ENCODE assay signal across 21 cellular contexts in genomic region chr21:35371217-35371616, GRCh38.
"Had no signal": no experiment of that assay in that cellular context is flagged by ENCODE, and none has a peak within 500 bp of the region (broad histone marks: within the 10 kb centered on the region; RNA-seq: fewer than 3 reads in every experiment).

No MANE protein-coding gene starts in this region.

- H3K4me3 ChIP-seq: dorsolateral prefrontal cortex, left lung, mucosa of descending colon, neural progenitor cell, stomach, thyroid gland, vagina had no signal

- H3K79me2 ChIP-seq: parathyroid adenoma had no signal

- H2AFZ ChIP-seq: neural progenitor cell, parathyroid adenoma had no signal

- H3K36me3 Mint-ChIP-seq: mesothelial cell of epicardium; naive B cell; neural progenitor cell; stimulated activated effector memory CD8-positive, alpha-beta T cell treated with anti-CD3 and anti-CD28 coated beads, Interleukin-12 subunit alpha, Interleukin-12 subunit beta, amount 100 ng/mL, for 72 hours had no signal

- H3K27ac Mint-ChIP-seq: mesothelial cell of epicardium; nephron; neural progenitor cell; progenitor cell of endocrine pancreas; stimulated activated effector memory CD8-positive, alpha-beta T cell treated with anti-CD3 and anti-CD28 coated beads, Interleukin-12 subunit alpha, Interleukin-12 subunit beta, amount 100 ng/mL, for 72 hours had no signal

- H3K27me3 Mint-ChIP-seq: naive B cell, progenitor cell of endocrine pancreas had no signal

- DNase-seq: dorsolateral prefrontal cortex; effector CD4-positive, alpha-beta T cell; kidney; left lung; mesenchymal stem cell; mucosa of descending colon; naive B cell; stimulated activated CD4-positive, alpha-beta T cell treated with anti-CD3 and anti-CD28 coated beads, Interleukin-2, amount 100 ng/mL, for 24 hours; stimulated activated CD4-positive, alpha-beta T cell treated with anti-CD3 and anti-CD28 coated beads, Interleukin-4, amount 100 ng/mL, for 24 hours; stimulated activated naive CD4-positive, alpha-beta T cell treated with Interleukin-2 at 50 U/mL for 16 hours; thyroid gland; trophoblast cell had no signal

- H3K4me1 ChIP-seq: neural progenitor cell, parathyroid adenoma, thyroid gland had no signal

- H3K4me3 Mint-ChIP-seq: mesothelial cell of epicardium; naive B cell; nephron; neural progenitor cell; stimulated activated effector memory CD8-positive, alpha-beta T cell treated with anti-CD3 and anti-CD28 coated beads, Interleukin-12 subunit alpha, Interleukin-12 subunit beta, amount 100 ng/mL, for 72 hours had no signal

- H3K27ac ChIP-seq: dorsolateral prefrontal cortex, left lung, neural progenitor cell, parathyroid adenoma, stomach, thyroid gland, vagina had no signal

- ATAC-seq: left lung; mucosa of descending colon; sciatic nerve; stimulated activated effector memory CD8-positive, alpha-beta T cell treated with anti-CD3 and anti-CD28 coated beads, Interleukin-12 subunit alpha, Interleukin-12 subunit beta, amount 100 ng/mL, for 72 hours had no signal

- H3K27me3 ChIP-seq: left lung, neural progenitor cell, stomach, thyroid gland, vagina had no signal

- H3K9me3 ChIP-seq: left lung, mucosa of descending colon, stomach, thyroid gland, vagina had no signal

- H3K36me3 ChIP-seq: left lung, neural progenitor cell, stomach, thyroid gland, vagina had no signal

- H3K9me3 Mint-ChIP-seq: naive B cell; nephron; neural progenitor cell; stimulated activated effector memory CD8-positive, alpha-beta T cell treated with anti-CD3 and anti-CD28 coated beads, Interleukin-12 subunit alpha, Interleukin-12 subunit beta, amount 100 ng/mL, for 72 hours had no signal

- H3K4me2 ChIP-seq: neural progenitor cell had no signal

- H3K4me1 Mint-ChIP-seq: naive B cell, neural progenitor cell had no signal
